Comparison of ENCODE assay signal across 8 cellular contexts in genomic region chr20:39081255-39081654, GRCh38.
A peak's percentile ranks its signal among the peaks of the same experiment; 100 is the strongest.
DNase-seq lines count a peak whose midpoint lies in the region; ATAC-seq and TF ChIP-seq lines count a peak whose summit lies in the region.

No MANE protein-coding gene starts in this region.

- no peak overlapping the region for H3K18ac ChIP-seq in IMR-90 (ENCODE audit: low read depth, low read length)

- no peaks in the 10 kb centered on the region for H3K4me1 Mint-ChIP-seq in activated T-cell treated with anti-CD3 and anti-CD28 coated beads, Interleukin-2, amount 50 U/mL, for 72 hours (ENCODE audit: low read depth)
- peaks cover 2% of the 10 kb centered on the region for H3K4me1 Mint-ChIP-seq in neural progenitor cell

- in situ Hi-C loops in IMR-90 (cut with MboI; ENCODE audit: low sequenced_read_pairs): no loop called here

- H2BK15ac ChIP-seq in IMR-90 (ENCODE audit: low read depth, low read length): no peak overlapping the region

- H3K56ac ChIP-seq in IMR-90 (ENCODE audit: extremely low read depth, insufficient read depth, low read length): no peak overlapping the region

- no peaks in the 10 kb centered on the region for H3K79me2 ChIP-seq in neural progenitor cell (ENCODE audit: low read depth)

- intact Hi-C loops in IMR-90 (cut with micrococcal nuclease): loop anchor here (1.0 kb wide), 1 partner anchor 31 kb away; no protein-coding TSS in a partner anchor

- H3K9ac ChIP-seq in IMR-90 (ENCODE audit: low read depth, low read length) (no peak overlapping the region), neural progenitor cell (no peak overlapping the region)

- H3K9me1 ChIP-seq in IMR-90 (ENCODE audit: insufficient read depth, low read length): no peaks in the 10 kb centered on the region

- H3K14ac ChIP-seq in IMR-90 (replicated peaks; ENCODE audit: low read depth, low read length): no peak overlapping the region

- BruUV-seq in IMR-90 (replicated peaks; lab: Mats Ljungman, UMichigan): no TSS peak

- H3K27me3 ChIP-seq in IMR-90 (ENCODE audit: control insufficient read depth, insufficient read depth, low read length) (peaks cover 16% of the 10 kb centered on the region), neural progenitor cell (no peaks in the 10 kb centered on the region)

- H3K27ac ChIP-seq in IMR-90 (ENCODE audit: insufficient read depth, low read length) (no peak overlapping the region), neural progenitor cell (no peak overlapping the region)

- no peak overlapping the region for H2BK20ac ChIP-seq in IMR-90 (ENCODE audit: low read depth, low read length)

- TF ChIP-seq CTCF in GM12864 (IDR thresholded peaks at IDR 0.05; ENCODE audit: low read depth, low read length, missing control alignments) (peak; percentile 90), IMR-90 (conservative IDR thresholded peaks at IDR 0.05; ENCODE audit: low read depth, low read length) (peak; percentile 85), fibroblast of pulmonary artery (IDR thresholded peaks at IDR 0.05; ENCODE audit: low read length, missing control alignments) (peak; percentile 95), neural progenitor cell (IDR thresholded peaks at IDR 0.05) (peak; percentile 90)

- H3K9me3 Mint-ChIP-seq in activated T-cell treated with anti-CD3 and anti-CD28 coated beads, Interleukin-2, amount 50 U/mL, for 72 hours: no peaks in the 10 kb centered on the region
- H3K9me3 Mint-ChIP-seq in neural progenitor cell: no peaks in the 10 kb centered on the region

- no peak overlapping the region for H3K4me2 ChIP-seq in IMR-90 (ENCODE audit: low read depth, low read length)
- H3K4me2 ChIP-seq in neural progenitor cell: no peak overlapping the region

- no peak overlapping the region for H3K4me3 ChIP-seq in GM12864 (ENCODE audit: low read depth, low read length)
- no peak overlapping the region for H3K4me3 ChIP-seq in IMR-90 (ENCODE audit: insufficient read depth, low read depth, low read length)
- no peak overlapping the region for H3K4me3 ChIP-seq in fibroblast of pulmonary artery (replicated peaks; ENCODE audit: low read depth, low read length)
- H3K4me3 ChIP-seq in neural progenitor cell: no peak overlapping the region

- H3K4ac ChIP-seq in IMR-90 (ENCODE audit: low read depth, low read length): no peak overlapping the region

- peak; percentile 99 for ATAC-seq in IMR-90 (ENCODE audit: low read depth)
- ATAC-seq in activated T-cell treated with anti-CD3 and anti-CD28 coated beads, Interleukin-2, amount 50 U/mL, for 72 hours (replicated peaks in 1 of 2): peak; percentile 73 to 80
- no peak for ATAC-seq in GM21423 (IDR thresholded peaks at IDR 0.05; ENCODE audit: unreplicated experiment)

- H3K4me1 ChIP-seq in IMR-90 (ENCODE audit: control insufficient read depth, insufficient read depth, low read length) (no peaks in the 10 kb centered on the region), neural progenitor cell (no peaks in the 10 kb centered on the region)

- H4K8ac ChIP-seq in IMR-90 (ENCODE audit: low read depth in 2 of 2, low read length in 2 of 2): no peak overlapping the region

- peaks cover 2% of the 10 kb centered on the region; the same call in 1 of the 2 replicates for H3K9me3 ChIP-seq in IMR-90 (ENCODE audit: control insufficient read depth, insufficient read depth, low read length)
- H3K9me3 ChIP-seq in neural progenitor cell (ENCODE audit: low read depth): no peaks in the 10 kb centered on the region

- no peaks in the 10 kb centered on the region for H3K79me1 ChIP-seq in IMR-90 (ENCODE audit: low read depth in 1 of 2, low read length in 2 of 2)

- DNase-seq in GM12864 (ENCODE audit: low read depth) (peak; percentile 31), IMR-90 (peak; percentile 75), RKO (ENCODE audit: low spot score) (peak; percentile 81), fibroblast of pulmonary artery (ENCODE audit: low read depth) (peak; percentile 85), neural progenitor cell (ENCODE audit: low spot score) (peak; percentile 82), stromal cell of bone marrow (ENCODE audit: low read depth) (peak; percentile 69)
- peak; percentile 81 to 83 for DNase-seq in activated T-cell treated with anti-CD3 and anti-CD28 coated beads, Interleukin-2, amount 50 U/mL, for 72 hours

- H3K4me3 Mint-ChIP-seq in activated T-cell treated with anti-CD3 and anti-CD28 coated beads, Interleukin-2, amount 50 U/mL, for 72 hours: no peak overlapping the region
- H3K4me3 Mint-ChIP-seq in neural progenitor cell: no peak overlapping the region

- H2AFZ ChIP-seq in IMR-90 (replicated peaks; ENCODE audit: low read length, poor library complexity) (no peak overlapping the region), neural progenitor cell (replicated peaks) (peak overlapping the region; percentile 55)

- H3K27me3 Mint-ChIP-seq in activated T-cell treated with anti-CD3 and anti-CD28 coated beads, Interleukin-2, amount 50 U/mL, for 72 hours (ENCODE audit: low read depth): peaks cover 20% of the 10 kb centered on the region
- peaks cover 6% of the 10 kb centered on the region for H3K27me3 Mint-ChIP-seq in neural progenitor cell (ENCODE audit: insufficient read depth, low read depth)

- H3K23ac ChIP-seq in IMR-90 (ENCODE audit: low read depth, low read length): no peak overlapping the region

- H4K5ac ChIP-seq in IMR-90 (ENCODE audit: low read depth, low read length): no peak overlapping the region

- no peak overlapping the region for H2BK120ac ChIP-seq in IMR-90 (ENCODE audit: low read depth, low read length)

- no peak overlapping the region for H2AK5ac ChIP-seq in IMR-90 (ENCODE audit: low read depth, low read length)

- H2AK9ac ChIP-seq in IMR-90 (replicated peaks; ENCODE audit: low read depth, low read length, poor library complexity): no peak overlapping the region

- H3K36me3 ChIP-seq in IMR-90 (ENCODE audit: control insufficient read depth, insufficient read depth, low read length) (no peaks in the 10 kb centered on the region), neural progenitor cell (no peaks in the 10 kb centered on the region)

- peak; percentile 69 for TF ChIP-seq RAD21 in IMR-90 (IDR thresholded peaks at IDR 0.05; ENCODE audit: low read length)

- no peak overlapping the region for H3K27ac Mint-ChIP-seq in activated T-cell treated with anti-CD3 and anti-CD28 coated beads, Interleukin-2, amount 50 U/mL, for 72 hours
- H3K27ac Mint-ChIP-seq in neural progenitor cell: no peak overlapping the region

- 0% methylated on average over 1 of the region's 5 CpGs; no CpG with 5 or more reads in 1 of the 2 experiments for WGBS in IMR-90 (ENCODE audit: extremely low coverage in 2 of 2, insufficient read length in 1 of 2), 2 experiments

- dilution Hi-C loops in IMR-90 (cut with HindIII; ENCODE audit: low sequenced_read_pairs, unreplicated experiment): no loop called here

- H4K91ac ChIP-seq in IMR-90 (ENCODE audit: insufficient read depth, low read depth, low read length): no peak overlapping the region

- no peak overlapping the region for H2BK5ac ChIP-seq in IMR-90 (ENCODE audit: low read depth, low read length, poor library complexity, severe bottlenecking)

- no peaks in the 10 kb centered on the region for H3K36me3 Mint-ChIP-seq in activated T-cell treated with anti-CD3 and anti-CD28 coated beads, Interleukin-2, amount 50 U/mL, for 72 hours (ENCODE audit: insufficient read depth in 2 of 2)
- H3K36me3 Mint-ChIP-seq in neural progenitor cell: no peaks in the 10 kb centered on the region

- TF ChIP-seq POLR2A in IMR-90 (IDR thresholded peaks at IDR 0.05; ENCODE audit: low read depth, low read length): no peak

- POLR2A ChIA-PET in IMR-90 (lab: Charles Lee; ENCODE audit: unreplicated experiment): no interaction called here

- no peaks in the 10 kb centered on the region for H3F3A ChIP-seq in neural progenitor cell (ENCODE audit: low read depth)

- CTCF ChIA-PET in IMR-90 (lab: Yijun Ruan, JAX): interaction anchor here (0.6 to 3.2 kb wide), 5 partner anchors 25 to 226 kb away, joined by 3 to 31 read pairs (median 3); no protein-coding TSS in a partner anchor

- H4K20me1 ChIP-seq in IMR-90 (ENCODE audit: insufficient read depth, low read length) (no peaks in the 10 kb centered on the region), neural progenitor cell (ENCODE audit: low read depth) (no peaks in the 10 kb centered on the region)

TF ChIP-seq in IMR-90, 13 proteins besides CTCF, POLR2A, EP300 and RAD21:
- TF ChIP-seq MAFK (IDR thresholded peaks at IDR 0.05; ENCODE audit: low read depth, low read length) (no peak), SMC3 (IDR thresholded peaks at IDR 0.05; ENCODE audit: low read depth, low read length) (peak; percentile 93)

Comparison
In these comparisons a context has a peak if more than half of its experiments do, and no peak if none do; other contexts are left out.
1. DNase-seq: peak in every context shown above with its lines; median percentile 85 in fibroblast of pulmonary artery; 82 in activated T-cell treated with anti-CD3 and anti-CD28 coated beads, Interleukin-2, amount 50 U/mL, for 72 hours; 82 in neural progenitor cell; 81 in RKO; 75 in IMR-90; 69 in stromal cell of bone marrow; 31 in GM12864.